ENCODE assay signal across 15 cellular contexts in the genomic region with DNA sequence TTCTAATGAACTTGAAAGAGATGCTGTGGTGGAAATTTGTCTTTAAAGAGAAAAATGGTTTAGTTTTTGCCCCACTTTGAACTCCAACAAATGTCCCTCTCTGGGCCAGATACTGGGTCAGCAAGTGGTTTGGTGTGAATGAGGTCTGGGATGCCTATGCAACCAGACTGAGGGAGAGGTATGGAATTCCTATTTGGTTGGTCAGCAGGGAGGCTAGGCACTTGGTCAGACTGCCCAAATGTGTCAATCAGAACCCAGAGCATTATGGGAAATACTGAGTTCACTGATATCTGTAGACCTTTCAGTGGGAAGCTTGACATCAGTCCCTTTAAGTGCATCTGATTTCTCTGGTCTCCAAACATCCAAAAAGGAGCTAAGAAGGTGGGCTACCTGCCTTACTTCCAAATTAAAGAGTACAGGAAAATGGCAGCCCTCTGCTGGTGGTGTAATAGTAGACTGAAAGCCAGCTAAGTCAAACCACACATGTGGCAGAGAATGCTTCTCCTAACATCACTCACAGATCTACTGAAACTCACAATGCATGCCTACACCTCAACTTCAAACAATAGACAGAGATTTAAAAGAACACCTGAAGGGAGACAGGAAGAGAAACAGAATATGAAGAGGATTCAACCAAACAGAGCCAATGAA.
"Had no signal": no experiment of that assay in that cellular context is flagged by ENCODE, and none has a peak within 500 bp of the region (broad histone marks: within the 10 kb centered on the region; RNA-seq: fewer than 3 reads in every experiment).

No MANE protein-coding gene starts in this region.

- ATAC-seq: foreskin keratinocyte had no signal

- H3K27me3 ChIP-seq: foreskin keratinocyte, neutrophil had no signal

- H3K9me3 Mint-ChIP-seq: activated B cell treated with CpG ODN at 0.5 μM for 24 hours had no signal

- H3K27me3 Mint-ChIP-seq: activated B cell treated with CpG ODN at 0.5 μM for 24 hours; activated CD4-positive, alpha-beta T cell treated with anti-CD3 and anti-CD28 coated beads, Interleukin-2, amount 10 ng/mL, durations not matched to agents 7 days and 5 days; activated naive CD8-positive, alpha-beta T cell treated with anti-CD3 and anti-CD28 coated beads for 36 hours; naive B cell had no signal

- H3K36me3 ChIP-seq: neutrophil, thoracic aorta had no signal

- H3K9ac ChIP-seq: parathyroid adenoma had no signal

- H2AFZ ChIP-seq: parathyroid adenoma had no signal

- H3K4me1 ChIP-seq: foreskin keratinocyte, parathyroid adenoma had no signal

- H3K4me1 Mint-ChIP-seq: activated B cell treated with CpG ODN at 0.5 μM for 24 hours; activated CD4-positive, alpha-beta T cell treated with anti-CD3 and anti-CD28 coated beads, Interleukin-2, amount 10 ng/mL, durations not matched to agents 7 days and 5 days; activated naive CD8-positive, alpha-beta T cell treated with anti-CD3 and anti-CD28 coated beads for 36 hours; naive B cell had no signal

- H3K4me3 ChIP-seq: lung, thoracic aorta had no signal

- H3K27ac Mint-ChIP-seq: activated B cell treated with CpG ODN at 0.5 μM for 24 hours; activated CD4-positive, alpha-beta T cell treated with anti-CD3 and anti-CD28 coated beads, Interleukin-2, amount 10 ng/mL, durations not matched to agents 7 days and 5 days; activated naive CD8-positive, alpha-beta T cell treated with anti-CD3 and anti-CD28 coated beads for 36 hours; naive B cell; T-helper 1 cell treated with Interleukin-12 subunit alpha and Interleukin-12 subunit beta and Interleukin-4 antibody, amounts not matched to agents 30 μg/mL and 1 μg/mL, for 36 hours had no signal

- H3K4me3 Mint-ChIP-seq: activated B cell treated with CpG ODN at 0.5 μM for 24 hours; activated CD4-positive, alpha-beta T cell treated with anti-CD3 and anti-CD28 coated beads, Interleukin-2, amount 10 ng/mL, durations not matched to agents 7 days and 5 days; activated naive CD8-positive, alpha-beta T cell treated with anti-CD3 and anti-CD28 coated beads for 36 hours; naive B cell; T-helper 1 cell treated with Interleukin-12 subunit alpha and Interleukin-12 subunit beta and Interleukin-4 antibody, amounts not matched to agents 30 μg/mL and 1 μg/mL, for 36 hours had no signal

- DNase-seq: activated B cell treated with CpG ODN at 0.5 μM for 24 hours; activated CD4-positive, alpha-beta T cell treated with anti-CD3 and anti-CD28 coated beads, Interleukin-2, amount 10 ng/mL, durations not matched to agents 7 days and 5 days; activated naive CD8-positive, alpha-beta T cell treated with anti-CD3 and anti-CD28 coated beads for 36 hours; amygdala; cortex of kidney; effector CD8-positive, alpha-beta T cell; foreskin keratinocyte; glutamatergic neuron; naive B cell; stimulated activated CD4-positive, alpha-beta T cell treated with anti-CD3 and anti-CD28 coated beads, Interleukin-2, amount 100 ng/mL, for 24 hours had no signal

- H3K9me3 ChIP-seq: neutrophil, thoracic aorta had no signal

- H3K27ac ChIP-seq: foreskin keratinocyte, neutrophil, parathyroid adenoma, thoracic aorta had no signal

- H3K36me3 Mint-ChIP-seq: activated naive CD8-positive, alpha-beta T cell treated with anti-CD3 and anti-CD28 coated beads for 36 hours; naive B cell had no signal
